19 cellular contexts compared by ENCODE assay signal in the genomic region with DNA sequence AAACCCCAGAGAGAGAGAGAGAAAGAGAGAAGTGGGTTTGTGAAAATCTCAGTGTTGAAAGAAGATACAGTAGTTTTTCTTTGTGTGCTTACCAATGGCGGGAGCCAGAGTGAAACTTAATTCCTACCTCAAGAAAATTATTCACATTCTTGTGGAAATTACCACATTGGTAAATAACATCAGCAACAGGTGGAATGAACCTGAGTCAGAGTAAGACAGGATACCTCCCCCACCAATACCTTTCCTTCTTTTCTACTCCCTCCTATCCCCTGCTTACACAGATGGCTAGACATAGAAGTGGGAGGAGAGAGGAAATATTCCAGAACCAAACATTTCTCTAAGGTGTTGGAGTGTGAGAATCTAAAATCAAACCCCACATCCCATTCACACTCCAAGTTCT.
DNase-seq lines count a peak whose midpoint lies in the region; ATAC-seq and TF ChIP-seq lines count a peak whose summit lies in the region.
"Had no signal": no experiment of that assay in that cellular context is flagged by ENCODE, and none has a peak within 500 bp of the region (broad histone marks: within the 10 kb centered on the region; RNA-seq: fewer than 3 reads in every experiment).

No MANE protein-coding gene starts in this region.

- H4K5ac ChIP-seq in H9 (ENCODE audit: insufficient read length, low read depth, low read length) = no peak overlapping the region

- H3K79me2 ChIP-seq in H9 (ENCODE audit: insufficient read depth, low read length) (no peaks in the 10 kb centered on the region), OCI-LY7 (ENCODE audit: insufficient read depth, low read depth, low read length) (no peaks in the 10 kb centered on the region)

- H3K36me3 Mint-ChIP-seq in H9 (ENCODE audit: insufficient read depth in 1 of 3, low read depth in 3 of 3) (0 out of 7 replicates have a peak, but pooled peaks cover 0 to 6% (median 0%) of the 10 kb centered on the region in 3 experiments), WTC11 (peaks cover 9% of the 10 kb centered on the region; the same call in 1 of the 2 replicates), neural crest cell (ENCODE audit: low read depth) (no peaks in the 10 kb centered on the region)
- H3K36me3 Mint-ChIP-seq: CD14-positive monocyte; CD4-positive, alpha-beta memory T cell had no signal

- H3K4me3 Mint-ChIP-seq in H9 (no peak overlapping the region), WTC11 (no peak overlapping the region), neural crest cell (no peak overlapping the region)
- H3K4me3 Mint-ChIP-seq: CD14-positive monocyte; CD4-positive, alpha-beta memory T cell had no signal

- H3K4me1 Mint-ChIP-seq in H9 (peaks cover 8 to 10% of the 10 kb centered on the region in 2 experiments), WTC11 (peaks cover 15% of the 10 kb centered on the region), neural crest cell (no peaks in the 10 kb centered on the region)
- H3K4me1 Mint-ChIP-seq: CD14-positive monocyte; CD4-positive, alpha-beta memory T cell had no signal

- H3K4me1 ChIP-seq in H9 (ENCODE audit: insufficient read depth, low read length) (no peaks in the 10 kb centered on the region), OCI-LY7 (ENCODE audit: insufficient read depth, low read length, poor library complexity, severe bottlenecking) (no peaks in the 10 kb centered on the region)
- H3K4me1 ChIP-seq: A549; BE2C; BLaER1 treated with 17β-estradiol and CSF1 and Interleukin-3, amounts not matched to agents 10 nM and 100 nM; HAP-1 had no signal

- H3K4me2 ChIP-seq in H9 (ENCODE audit: insufficient read depth, insufficient read length, low read length) = no peak overlapping the region
- no peak overlapping the region for H3K4me2 ChIP-seq in OCI-LY7 (ENCODE audit: low read length)
- H3K4me2 ChIP-seq: A549; BLaER1 treated with 17β-estradiol and CSF1 and Interleukin-3, amounts not matched to agents 10 nM and 100 nM had no signal

- H3K14ac ChIP-seq in H9 (ENCODE audit: insufficient read depth, low read length) = no peak overlapping the region

- no peaks in the 10 kb centered on the region for H4K20me1 ChIP-seq in H9 (ENCODE audit: control insufficient read depth, insufficient read depth, insufficient read length)
- no peaks in the 10 kb centered on the region for H4K20me1 ChIP-seq in OCI-LY7 (ENCODE audit: insufficient read depth, low read length)
- H4K20me1 ChIP-seq: BLaER1 treated with 17β-estradiol and CSF1 and Interleukin-3, amounts not matched to agents 10 nM and 100 nM had no signal

- H2AFZ ChIP-seq in H9 (ENCODE audit: low read length) = no peak overlapping the region
- H2AFZ ChIP-seq in OCI-LY7 (ENCODE audit: low read length) = no peak overlapping the region

- H2BK120ac ChIP-seq in H9 (ENCODE audit: low read depth, low read length, poor library complexity, severe bottlenecking) = no peak overlapping the region

- no TSS peak for BruUV-seq in OCI-LY7 (replicated peaks; lab: Mats Ljungman, UMichigan)

- no peak overlapping the region for H3K9ac ChIP-seq in H9 (ENCODE audit: extremely low read depth, insufficient read length, low read length)
- H3K9ac ChIP-seq: BLaER1 treated with 17β-estradiol and CSF1 and Interleukin-3, amounts not matched to agents 10 nM and 100 nM had no signal

- H3K27me3 Mint-ChIP-seq in H9 (ENCODE audit: low read depth) (no peaks in the 10 kb centered on the region), WTC11 (ENCODE audit: low read depth) (peaks cover under 1% of the 10 kb centered on the region; the same call in 1 of the 2 replicates), neural crest cell (ENCODE audit: low read depth) (no peaks in the 10 kb centered on the region)
- H3K27me3 Mint-ChIP-seq: CD4-positive, alpha-beta memory T cell had no signal

- H3K9me3 Mint-ChIP-seq in H9 (peaks cover 6 to 9% of the 10 kb centered on the region in 2 experiments; a peak in 3 of 5 replicates), WTC11 (peaks cover 19% of the 10 kb centered on the region), neural crest cell (peaks cover 4% of the 10 kb centered on the region)

- ATAC-seq in WTC11 = no peak
- ATAC-seq: A549 had no signal

- no peak for DNase-seq in H9
- DNase-seq in WTC11 (ENCODE audit: low spot score) = no peak
- no peak for DNase-seq in neural crest cell (ENCODE audit: low read depth, low spot score)
- no peak for DNase-seq in OCI-LY7 (ENCODE audit: low spot score)
- DNase-seq in putamen (ENCODE audit: low spot score) = no peak
- no peak for DNase-seq in midbrain (lab: John Stamatoyannopoulos, UW)
- DNase-seq: 8988T; ACHN; AML-193; BE2C; Calu3; CD4-positive, alpha-beta memory T cell; COR-L47; DMS153; DND-41 had no signal

- H3K9me3 ChIP-seq in H9 (ENCODE audit: control insufficient read depth, low read depth, low read length) (no peaks in the 10 kb centered on the region), OCI-LY7 (ENCODE audit: low read length) (no peaks in the 10 kb centered on the region)
- H3K9me3 ChIP-seq: A549; BE2C; BLaER1 treated with 17β-estradiol and CSF1 and Interleukin-3, amounts not matched to agents 10 nM and 100 nM; HAP-1 had no signal

- H2BK12ac ChIP-seq in H9 (ENCODE audit: insufficient read length, low read depth, low read length) = no peak overlapping the region

- TF ChIP-seq CTCF in H9 (conservative IDR thresholded peaks at IDR 0.05) = no peak
- TF ChIP-seq CTCF in WTC11 (IDR thresholded peaks at IDR 0.05) = no peak
- no peak for TF ChIP-seq CTCF in neural crest cell (conservative IDR thresholded peaks at IDR 0.05)
- TF ChIP-seq CTCF in OCI-LY7 (conservative IDR thresholded peaks at IDR 0.05; ENCODE audit: low read length) = no peak

- H3K27ac ChIP-seq in H9 (ENCODE audit: insufficient read length, low read depth, low read length) (no peak overlapping the region), OCI-LY7 (ENCODE audit: low read depth, low read length, poor library complexity, severe bottlenecking) (no peak overlapping the region)
- H3K27ac ChIP-seq: A549; BLaER1 treated with 17β-estradiol and CSF1 and Interleukin-3, amounts not matched to agents 10 nM and 100 nM had no signal

- H3T11ph ChIP-seq in H9 (ENCODE audit: low read length) = no peak overlapping the region

- no peak overlapping the region for H4K91ac ChIP-seq in H9 (ENCODE audit: insufficient read length, low read depth, low read length)

- no peak overlapping the region for H2BK20ac ChIP-seq in H9 (ENCODE audit: low read depth, low read length, poor library complexity, severe bottlenecking)

- no peaks in the 10 kb centered on the region for H3K27me3 ChIP-seq in H9 (ENCODE audit: insufficient read depth, low read length)
- H3K27me3 ChIP-seq: BE2C; BLaER1 treated with 17β-estradiol and CSF1 and Interleukin-3, amounts not matched to agents 10 nM and 100 nM had no signal

- WGBS in H9 (ENCODE audit: extremely low coverage, insufficient read length, low lambda C conversion rate) = no CpG with 5 or more reads among the region's 1 CpG

- no peaks in the 10 kb centered on the region for H3K23me2 ChIP-seq in H9 (ENCODE audit: insufficient read length, low read depth, low read length, poor library complexity, severe bottlenecking)

- no peak overlapping the region for H3K4me3 ChIP-seq in OCI-LY7 (ENCODE audit: low read depth, low read length, poor library complexity, severe bottlenecking)
- H3K4me3 ChIP-seq: A549; BLaER1 treated with 17β-estradiol and CSF1 and Interleukin-3, amounts not matched to agents 10 nM and 100 nM; HAP-1 had no signal

- no peak overlapping the region for H4K8ac ChIP-seq in H9 (replicated peaks; ENCODE audit: insufficient read length, low read depth, low read length)

- H3K4ac ChIP-seq in H9 (ENCODE audit: low read depth, low read length) = no peak overlapping the region

- H3K18ac ChIP-seq in H9 (ENCODE audit: insufficient read length, low read depth, low read length) = no peak overlapping the region

- POLR2A ChIA-PET in WTC11 (lab: Charles Lee) (no interaction called here), OCI-LY7 (lab: Charles Lee) (no interaction called here)

- H3K56ac ChIP-seq in H9 (ENCODE audit: insufficient read length, low read depth, low read length) = no peak overlapping the region

- intact Hi-C loops in OCI-LY7 (cut with micrococcal nuclease; ENCODE audit: unreplicated experiment) = no loop called here

- H3K27ac Mint-ChIP-seq in H9 (peak overlapping the region in 2 of 3 experiments; percentile 36 to 59; a peak in 2 of 7 replicates), WTC11 (peak overlapping the region; percentile 53; the same call in 1 of the 2 replicates), neural crest cell (ENCODE audit: unreplicated experiment) (peak overlapping the region; percentile 89)
- H3K27ac Mint-ChIP-seq: CD14-positive monocyte had no signal

- H2AK5ac ChIP-seq in H9 (ENCODE audit: insufficient read length, low read length) = no peak overlapping the region

- no peaks in the 10 kb centered on the region for H3K9me2 ChIP-seq in OCI-LY7 (ENCODE audit: insufficient read depth, low read length)

- H3K23ac ChIP-seq in H9 (ENCODE audit: insufficient read length, low read depth, low read length) = no peak overlapping the region

- H3K36me3 ChIP-seq in OCI-LY7 (ENCODE audit: insufficient read depth, low read length) = no peaks in the 10 kb centered on the region
- H3K36me3 ChIP-seq: BE2C; BLaER1 treated with 17β-estradiol and CSF1 and Interleukin-3, amounts not matched to agents 10 nM and 100 nM; HAP-1 had no signal

- no peak overlapping the region for H2BK15ac ChIP-seq in H9 (ENCODE audit: low read depth, low read length)

- CTCF ChIA-PET in WTC11 (lab: Charles Lee) = no interaction called here
- CTCF ChIA-PET in OCI-LY7 (lab: Charles Lee; ENCODE audit: unreplicated experiment) = no interaction called here

- H2BK5ac ChIP-seq in H9 (ENCODE audit: insufficient read length, low read length) = no peak overlapping the region

- no peaks in the 10 kb centered on the region for H3K79me1 ChIP-seq in H9 (ENCODE audit: insufficient read depth, low read depth, low read length, poor library complexity, severe bottlenecking)

TF ChIP-seq in WTC11, 78 proteins besides CTCF, POLR2A, EP300 and RAD21:
- TF ChIP-seq NFATC4 (CRISPR knock-in tag; IDR thresholded peaks at IDR 0.05) = no peak
TF ChIP-seq in WTC11: peak in this region for 0.
